ENCODE assay signal across 15 cellular contexts in the genomic region with DNA sequence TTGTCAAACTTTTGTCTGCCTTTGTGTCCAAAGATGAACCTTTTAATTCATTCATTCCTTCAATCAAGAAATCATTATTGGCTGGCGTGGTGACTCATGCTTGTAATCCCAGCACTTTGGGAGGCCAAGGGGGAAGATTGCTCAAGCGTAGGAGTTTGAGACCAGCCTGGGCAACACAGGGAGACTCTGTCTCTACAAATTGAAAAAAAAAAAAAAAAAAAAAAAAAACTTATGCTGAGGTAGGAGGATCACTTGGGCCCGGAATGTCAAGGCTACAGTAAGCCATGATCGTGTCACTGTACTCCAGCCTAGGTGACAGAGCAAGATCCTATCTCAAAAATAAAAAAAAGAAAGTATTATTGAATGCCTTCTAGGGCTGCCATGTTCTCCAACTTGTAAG. TPM values are rescaled to one million over a fixed set of nuclear protein-coding genes. Genes with fewer than 3 reads are reported as not detected.
DNase-seq lines count a peak whose midpoint lies in the region; ATAC-seq, FAIRE-seq and TF ChIP-seq lines count a peak whose summit lies in the region.
"Had no signal": no experiment of that assay in that cellular context is flagged by ENCODE, and none has a peak within 500 bp of the region (broad histone marks: within the 10 kb centered on the region; RNA-seq: fewer than 3 reads in every experiment).

No MANE protein-coding gene starts in this region.

- intact Hi-C loops in heart left ventricle (cut with DNase I) (loop anchor here in 5 of 10 donors (5.0 to 10.0 kb wide), 2 partner anchors 51 to 53 kb away; a partner anchor contains a TSS), Right ventricle myocardium inferior (cut with DNase I) (no loop called here), right cardiac atrium (cut with DNase I) (no loop called here), vagina (cut with DNase I) (no loop called here), OCI-LY7 (cut with micrococcal nuclease; ENCODE audit: unreplicated experiment) (no loop called here)

- no peak overlapping the region for H3K4me3 Mint-ChIP-seq in astrocyte (ENCODE audit: unreplicated experiment)

- H3K27me3 ChIP-seq in heart left ventricle (no peaks in the 10 kb centered on the region), astrocyte (ENCODE audit: insufficient read depth, low read length) (no peaks in the 10 kb centered on the region), right cardiac atrium (ENCODE audit: control insufficient read depth, insufficient read depth) (no peaks in the 10 kb centered on the region), vagina (no peaks in the 10 kb centered on the region)

- H3K27ac Mint-ChIP-seq in astrocyte (ENCODE audit: unreplicated experiment), result peak overlapping the region; percentile 58

- FAIRE-seq in astrocyte (lab: Jason Lieb, UNC), result no peak
- FAIRE-seq: A204.1 had no signal

- H3K27ac ChIP-seq in heart left ventricle, result peak overlapping the region; percentile 18 to 81 (median 72)
- H3K27ac ChIP-seq in astrocyte (ENCODE audit: low read depth, low read length), result peak overlapping the region; percentile 35
- peak overlapping the region; percentile 85 for H3K27ac ChIP-seq in right cardiac atrium (ENCODE audit: low read length)
- peak overlapping the region; percentile 57 for H3K27ac ChIP-seq in vagina
- H3K27ac ChIP-seq in OCI-LY7 (ENCODE audit: low read depth, low read length, poor library complexity, severe bottlenecking), result no peak overlapping the region
- H3K27ac ChIP-seq: lower lobe of right lung had no signal

- H3K79me2 ChIP-seq in astrocyte (ENCODE audit: insufficient read depth, low read length) (no peaks in the 10 kb centered on the region), OCI-LY7 (ENCODE audit: insufficient read depth, low read depth, low read length) (no peaks in the 10 kb centered on the region)

- H3K4me2 ChIP-seq in astrocyte (ENCODE audit: low read length) (peak overlapping the region; percentile 49), OCI-LY7 (ENCODE audit: low read length) (no peak overlapping the region)

- TF ChIP-seq CTCF in heart left ventricle (IDR thresholded peaks at IDR 0.05) (no peak), astrocyte (IDR thresholded peaks at IDR 0.05; ENCODE audit: insufficient read depth, low read depth, low read length) (no peak), vagina (IDR thresholded peaks at IDR 0.05) (no peak), OCI-LY7 (conservative IDR thresholded peaks at IDR 0.05; ENCODE audit: low read length) (no peak)

- H3K27me3 Mint-ChIP-seq in astrocyte (ENCODE audit: low read depth, unreplicated experiment), result no peaks in the 10 kb centered on the region

- POLR2A ChIA-PET in OCI-LY7 (lab: Charles Lee), result interaction anchor here (0.6 to 1.6 kb wide), 6 partner anchors 9 to 149 kb away, joined by 3 read pairs; no protein-coding TSS in a partner anchor

- ATAC-seq in heart left ventricle (peak in 1 of 4 donors; percentile 28), Right ventricle myocardium inferior (no peak), right cardiac atrium (no peak), GM19328 (IDR thresholded peaks at IDR 0.05; ENCODE audit: unreplicated experiment) (no peak), HG02884 (IDR thresholded peaks at IDR 0.05; ENCODE audit: unreplicated experiment) (no peak)

- DNase-seq in heart left ventricle (no peak), Right ventricle myocardium inferior (ENCODE audit: missing footprints) (no peak), astrocyte (ENCODE audit: low read depth) (peak; percentile 22), right cardiac atrium (no peak), vagina (ENCODE audit: extremely low spot score in 2 of 2) (no peak), OCI-LY7 (ENCODE audit: low spot score) (no peak)
- DNase-seq: activated naive CD4-positive, alpha-beta T cell treated with Interleukin-2 at 50 U/mL for 16 hours; glutamatergic neuron; lower lobe of right lung; NCI-H345; stimulated activated CD4-positive, alpha-beta T cell treated with anti-CD3 and anti-CD28 coated beads, Interleukin-12 subunit alpha, Interleukin-12 subunit beta, amount 100 ng/mL, for 4 hours; trophoblast cell had no signal

- H3K9me3 Mint-ChIP-seq in astrocyte (ENCODE audit: unreplicated experiment), result no peaks in the 10 kb centered on the region

- CTCF ChIA-PET in OCI-LY7 (lab: Charles Lee; ENCODE audit: unreplicated experiment), result no interaction called here

- no peaks in the 10 kb centered on the region for H4K20me1 ChIP-seq in astrocyte (ENCODE audit: insufficient read depth, low read length)
- H4K20me1 ChIP-seq in OCI-LY7 (ENCODE audit: insufficient read depth, low read length), result no peaks in the 10 kb centered on the region

- WGBS in heart left ventricle, 4 donors, result 62 to 76% (median 68%) methylated on average over 4 of the region's 4 CpGs
- WGBS in right cardiac atrium, result 75% methylated on average over 4 of the region's 4 CpGs

- peaks cover 18% of the 10 kb centered on the region for H3K4me1 Mint-ChIP-seq in astrocyte (ENCODE audit: low read depth, unreplicated experiment)

- H3K36me3 ChIP-seq in heart left ventricle (no peaks in the 10 kb centered on the region), astrocyte (ENCODE audit: insufficient read depth, low read length) (no peaks in the 10 kb centered on the region), vagina (no peaks in the 10 kb centered on the region), OCI-LY7 (ENCODE audit: insufficient read depth, low read length) (no peaks in the 10 kb centered on the region)
- H3K36me3 ChIP-seq: lower lobe of right lung had no signal

- H3K4me1 ChIP-seq in heart left ventricle (peaks cover 0 to 28% (median 9%) of the 10 kb centered on the region in 12 donors), astrocyte (ENCODE audit: insufficient read depth, low read length) (peaks cover 21% of the 10 kb centered on the region), right cardiac atrium (ENCODE audit: control insufficient read depth, insufficient read depth, low read length) (no peaks in the 10 kb centered on the region), vagina (peaks cover 18% of the 10 kb centered on the region), OCI-LY7 (ENCODE audit: insufficient read depth, low read length, poor library complexity, severe bottlenecking) (peaks cover 15% of the 10 kb centered on the region)

- H3K9me3 ChIP-seq in heart left ventricle, result no peaks in the 10 kb centered on the region
- H3K9me3 ChIP-seq in astrocyte (ENCODE audit: insufficient read depth, low read depth, low read length), result no peaks in the 10 kb centered on the region
- no peaks in the 10 kb centered on the region for H3K9me3 ChIP-seq in right cardiac atrium (ENCODE audit: control insufficient read depth, low read length)
- H3K9me3 ChIP-seq in vagina, result no peaks in the 10 kb centered on the region
- H3K9me3 ChIP-seq in OCI-LY7 (ENCODE audit: low read length), result peaks cover 7% of the 10 kb centered on the region; the same call in 1 of the 2 replicates
- H3K9me3 ChIP-seq: lower lobe of right lung had no signal

- H2AFZ ChIP-seq in astrocyte (ENCODE audit: low read depth, low read length) (no peak overlapping the region), OCI-LY7 (ENCODE audit: low read length) (no peak overlapping the region)

- no TSS peak for BruUV-seq in OCI-LY7 (replicated peaks; lab: Mats Ljungman, UMichigan)

- no peak overlapping the region for H3K9ac ChIP-seq in astrocyte (ENCODE audit: low read length)

- no peak for TF ChIP-seq POLR2A in heart left ventricle (IDR thresholded peaks at IDR 0.05)
- no peak for TF ChIP-seq POLR2A in vagina (IDR thresholded peaks at IDR 0.05)

- no peaks in the 10 kb centered on the region for H3K36me3 Mint-ChIP-seq in astrocyte (ENCODE audit: low read depth, unreplicated experiment)

- no peaks in the 10 kb centered on the region for H3K9me2 ChIP-seq in OCI-LY7 (ENCODE audit: insufficient read depth, low read length)

- H3K4me3 ChIP-seq in heart left ventricle, result no peak overlapping the region
- no peak overlapping the region for H3K4me3 ChIP-seq in astrocyte (ENCODE audit: insufficient read depth, low read depth, low read length)
- no peak overlapping the region for H3K4me3 ChIP-seq in right cardiac atrium (ENCODE audit: low read length)
- no peak overlapping the region for H3K4me3 ChIP-seq in vagina
- no peak overlapping the region for H3K4me3 ChIP-seq in OCI-LY7 (ENCODE audit: low read depth, low read length, poor library complexity, severe bottlenecking)
- H3K4me3 ChIP-seq: lower lobe of right lung had no signal

RNA-seq across cellular contexts. Expression of a gene that starts 51.3 kb away (rescaled TPM):
- total RNA-seq in heart left ventricle (10 to 100 TPM; 18.4 to 45.1 (median 33.2) TPM), Right ventricle myocardium inferior (25.5 TPM), astrocyte (20.2 and 30.6 TPM in 2 replicates), right cardiac atrium (10 to 100 TPM; 13.8 to 22.5 (median 19.9) TPM), vagina (19.2 TPM), OCI-LY7 (2022) (5.4 and 6.6 TPM in 2 replicates)
- polyA plus RNA-seq in heart left ventricle (10 to 100 TPM in 1 of 2 donors, 1 to 10 TPM in 1; 7.5 to 21.4 TPM), right cardiac atrium (7.3 TPM)
- 6.3 and 6.7 TPM in 2 replicates for total RNA-seq in OCI-LY7 (2014; rRNA removed; shearing (Covaris generic))
